Comparison of ENCODE assay signal across 2 cellular contexts in genomic region chr5:94658272-94658671, GRCh38.
A peak's percentile ranks its signal among the peaks of the same experiment; 100 is the strongest.
TF ChIP-seq lines count a peak whose summit lies in the region.

No MANE protein-coding gene starts in this region.

TF ChIP-seq in HepG2, 621 proteins besides CTCF, POLR2A, EP300 and RAD21:
- TF ChIP-seq SETDB1 (CRISPR knock-in tag; IDR thresholded peaks at IDR 0.05; ENCODE audit: borderline replicate concordance) (no peak), ZFP1 (CRISPR knock-in tag; IDR thresholded peaks at IDR 0.05) (0 out of 2 replicates have a peak, but pooled peaks have one; percentile 54), FOXP1 (IDR thresholded peaks at IDR 0.05) (peak; percentile 71), FOXP1 (CRISPR knock-in tag; IDR thresholded peaks at IDR 0.05) (no peak), ZNF605 (CRISPR knock-in tag; IDR thresholded peaks at IDR 0.05) (no peak)
TF ChIP-seq in HepG2: peak in this region for 2.

TF ChIP-seq in K562, 482 proteins besides CTCF, POLR2A, EP300 and RAD21:
- no peak for TF ChIP-seq THRA (IDR thresholded peaks at IDR 0.05)
- 0 out of 2 replicates have a peak, but pooled peaks have one; percentile 36 for TF ChIP-seq ZFP1 (CRISPR knock-in tag; IDR thresholded peaks at IDR 0.05)
TF ChIP-seq in K562: peak in this region for 1.
